In genomic region chrX:51463322-51463721, GRCh38 we compare ENCODE assay signal across 40 cellular contexts. TPM values are rescaled to one million over a fixed set of nuclear protein-coding genes. Genes with fewer than 3 reads are reported as not detected.
"Had no signal": no experiment of that assay in that cellular context is flagged by ENCODE, and none has a peak within 500 bp of the region (broad histone marks: within the 10 kb centered on the region; RNA-seq: fewer than 3 reads in every experiment).

No MANE protein-coding gene starts in this region.

- H3K9me3 Mint-ChIP-seq: activated naive CD4-positive, alpha-beta T cell treated with anti-CD3 and anti-CD28 coated beads for 36 hours; activated naive CD4-positive, alpha-beta T cell treated with anti-CD3 and anti-CD28 coated beads, Interleukin-2, amount 50 U/mL, for 24 hours; activated naive CD4-positive, alpha-beta T cell treated with anti-CD3 and anti-CD28 coated beads, Interleukin-2, amount 50 U/mL, for 72 hours; activated naive CD8-positive, alpha-beta T cell treated with anti-CD3 and anti-CD28 coated beads for 36 hours; activated naive CD8-positive, alpha-beta T cell treated with anti-CD3 and anti-CD28 coated beads, Interleukin-2, amount 10 ng/mL, durations not matched to agents 7 days and 5 days; activated naive CD8-positive, alpha-beta T cell treated with anti-CD3 and anti-CD28 coated beads, Interleukin-2, amount 50 U/mL, for 24 hours; activated T-cell treated with anti-CD3 and anti-CD28 coated beads, Interleukin-2, amount 50 U/mL, for 24 hours; activated T-cell treated with anti-CD3 and anti-CD28 coated beads, Interleukin-2, amount 50 U/mL, for 4 hours; activated T-cell treated with anti-CD3 and anti-CD28 coated beads, Interleukin-2, amount 50 U/mL, for 72 hours; activated T-helper 1 cell treated with anti-CD3 and anti-CD28 coated beads, Interleukin-12 subunit alpha, Interleukin-12 subunit beta, Interleukin-2, Interleukin-4 antibody, amounts not matched to agents 30 ng/mL and 10 ng/mL and 1 ng/mL, durations not matched to agents 14 hours and 24 hours and 36 hours; activated T-helper 17 cell treated with anti-CD3 and anti-CD28 coated beads, Interleukin-2, amount 50 U/mL, for 72 hours; activated T-helper 2 cell treated with anti-CD3 and anti-CD28 coated beads, Interferon-gamma antibody, Interleukin-2, Interleukin-4, amounts not matched to agents 10 μg/mL and 5 μg/mL and 100 μg/mL, durations not matched to agents 14 hours and 24 hours and 36 hours; brain; central memory CD8-positive, alpha-beta T cell had no signal

- DNase-seq: activated effector memory CD4-positive, alpha-beta T cell treated with anti-CD3 and anti-CD28 coated beads, Interleukin-2, amount 50 U/mL, for 16 hours; activated effector memory CD4-positive, alpha-beta T cell treated with Interleukin-2 at 50 U/mL for 16 hours; activated gamma-delta T cell; activated gamma-delta T cell treated with Interleukin-2 at 50 U/mL for 16 hours; activated naive CD4-positive, alpha-beta T cell; activated naive CD4-positive, alpha-beta T cell treated with anti-CD3 and anti-CD28 coated beads for 36 hours; activated naive CD4-positive, alpha-beta T cell treated with anti-CD3 and anti-CD28 coated beads, Interleukin-2, amount 50 U/mL, for 16 hours; activated naive CD4-positive, alpha-beta T cell treated with Interleukin-2 at 50 U/mL for 16 hours; activated naive CD8-positive, alpha-beta T cell treated with anti-CD3 and anti-CD28 coated beads for 36 hours; activated naive CD8-positive, alpha-beta T cell treated with anti-CD3 and anti-CD28 coated beads, Interleukin-2, amount 10 ng/mL, durations not matched to agents 7 days and 5 days; activated naive CD8-positive, alpha-beta T cell treated with anti-CD3 and anti-CD28 coated beads, Interleukin-2, amount 50 U/mL, for 24 hours; activated T-cell treated with anti-CD3 and anti-CD28 coated beads, Interleukin-2, amount 50 U/mL, for 1 hour; activated T-cell treated with anti-CD3 and anti-CD28 coated beads, Interleukin-2, amount 50 U/mL, for 24 hours; activated T-cell treated with anti-CD3 and anti-CD28 coated beads, Interleukin-2, amount 50 U/mL, for 4 hours; activated T-cell treated with anti-CD3 and anti-CD28 coated beads, Interleukin-2, amount 50 U/mL, for 48 hours; activated T-cell treated with anti-CD3 and anti-CD28 coated beads, Interleukin-2, amount 50 U/mL, for 72 hours; adrenal gland; amniotic stem cell; amygdala; anterior cingulate cortex; aorta; body of pancreas; brain microvascular endothelial cell; caudate nucleus; central memory CD4-positive, alpha-beta T cell; cerebellar nuclear complex had no signal

- H3K27ac Mint-ChIP-seq: activated naive CD4-positive, alpha-beta T cell treated with anti-CD3 and anti-CD28 coated beads for 36 hours; activated naive CD4-positive, alpha-beta T cell treated with anti-CD3 and anti-CD28 coated beads, Interleukin-2, amount 50 U/mL, for 24 hours; activated naive CD4-positive, alpha-beta T cell treated with anti-CD3 and anti-CD28 coated beads, Interleukin-2, amount 50 U/mL, for 72 hours; activated naive CD8-positive, alpha-beta T cell; activated naive CD8-positive, alpha-beta T cell treated with anti-CD3 and anti-CD28 coated beads for 36 hours; activated naive CD8-positive, alpha-beta T cell treated with anti-CD3 and anti-CD28 coated beads, Interleukin-2, amount 10 ng/mL, durations not matched to agents 7 days and 5 days; activated naive CD8-positive, alpha-beta T cell treated with anti-CD3 and anti-CD28 coated beads, Interleukin-2, amount 50 U/mL, for 24 hours; activated T-cell treated with anti-CD3 and anti-CD28 coated beads, Interleukin-2, amount 50 U/mL, for 24 hours; activated T-cell treated with anti-CD3 and anti-CD28 coated beads, Interleukin-2, amount 50 U/mL, for 72 hours; activated T-helper 1 cell treated with anti-CD3 and anti-CD28 coated beads, Interleukin-12 subunit alpha, Interleukin-12 subunit beta, Interleukin-2, Interleukin-4 antibody, amounts not matched to agents 30 ng/mL and 10 ng/mL and 1 ng/mL, durations not matched to agents 14 hours and 24 hours and 36 hours; activated T-helper 17 cell treated with anti-CD3 and anti-CD28 coated beads, Interleukin-2, amount 50 U/mL, for 72 hours; activated T-helper 2 cell treated with anti-CD3 and anti-CD28 coated beads, Interferon-gamma antibody, Interleukin-2, Interleukin-4, amounts not matched to agents 10 μg/mL and 5 μg/mL and 100 μg/mL, durations not matched to agents 14 hours and 24 hours and 36 hours; brain had no signal

- H3K4me1 Mint-ChIP-seq: activated naive CD4-positive, alpha-beta T cell treated with anti-CD3 and anti-CD28 coated beads, Interleukin-2, amount 50 U/mL, for 24 hours; activated naive CD8-positive, alpha-beta T cell treated with anti-CD3 and anti-CD28 coated beads for 36 hours; activated naive CD8-positive, alpha-beta T cell treated with anti-CD3 and anti-CD28 coated beads, Interleukin-2, amount 10 ng/mL, durations not matched to agents 7 days and 5 days; activated naive CD8-positive, alpha-beta T cell treated with anti-CD3 and anti-CD28 coated beads, Interleukin-2, amount 50 U/mL, for 24 hours; activated T-helper 17 cell treated with anti-CD3 and anti-CD28 coated beads, Interleukin-2, amount 50 U/mL, for 72 hours; brain; central memory CD8-positive, alpha-beta T cell had no signal

- H3K27me3 Mint-ChIP-seq: activated naive CD4-positive, alpha-beta T cell treated with anti-CD3 and anti-CD28 coated beads, Interleukin-2, amount 50 U/mL, for 24 hours; activated naive CD8-positive, alpha-beta T cell; activated naive CD8-positive, alpha-beta T cell treated with anti-CD3 and anti-CD28 coated beads for 36 hours; activated naive CD8-positive, alpha-beta T cell treated with anti-CD3 and anti-CD28 coated beads, Interleukin-2, amount 10 ng/mL, durations not matched to agents 7 days and 5 days; activated naive CD8-positive, alpha-beta T cell treated with anti-CD3 and anti-CD28 coated beads, Interleukin-2, amount 50 U/mL, for 24 hours; activated T-helper 17 cell treated with anti-CD3 and anti-CD28 coated beads, Interleukin-2, amount 50 U/mL, for 72 hours; brain; central memory CD8-positive, alpha-beta T cell had no signal

- H3K27me3 ChIP-seq: adrenal gland, ascending aorta, body of pancreas, brain microvascular endothelial cell, cardiac muscle cell had no signal

- H3K9me3 ChIP-seq: adrenal gland, ascending aorta, body of pancreas, breast epithelium had no signal

- H3K27ac ChIP-seq: adrenal gland, ascending aorta, body of pancreas, brain microvascular endothelial cell, breast epithelium, cardiac muscle cell had no signal

- ATAC-seq: activated naive CD4-positive, alpha-beta T cell treated with anti-CD3 and anti-CD28 coated beads, Interleukin-2, amount 50 U/mL, for 72 hours; activated naive CD8-positive, alpha-beta T cell treated with anti-CD3 and anti-CD28 coated beads, Interleukin-2, amount 50 U/mL, for 24 hours; activated T-cell treated with anti-CD3 and anti-CD28 coated beads, Interleukin-2, amount 50 U/mL, for 4 hours; activated T-cell treated with anti-CD3 and anti-CD28 coated beads, Interleukin-2, amount 50 U/mL, for 72 hours; activated T-helper 17 cell treated with anti-CD3 and anti-CD28 coated beads, Interleukin-2, amount 50 U/mL, for 72 hours; body of pancreas had no signal

- H3K36me3 Mint-ChIP-seq: activated naive CD4-positive, alpha-beta T cell treated with anti-CD3 and anti-CD28 coated beads, Interleukin-2, amount 50 U/mL, for 24 hours; activated naive CD4-positive, alpha-beta T cell treated with anti-CD3 and anti-CD28 coated beads, Interleukin-2, amount 50 U/mL, for 72 hours; activated naive CD8-positive, alpha-beta T cell; activated naive CD8-positive, alpha-beta T cell treated with anti-CD3 and anti-CD28 coated beads for 36 hours; activated naive CD8-positive, alpha-beta T cell treated with anti-CD3 and anti-CD28 coated beads, Interleukin-2, amount 10 ng/mL, durations not matched to agents 7 days and 5 days; brain had no signal

- H3K4me3 Mint-ChIP-seq: activated naive CD4-positive, alpha-beta T cell treated with anti-CD3 and anti-CD28 coated beads for 36 hours; activated naive CD4-positive, alpha-beta T cell treated with anti-CD3 and anti-CD28 coated beads, Interleukin-2, amount 50 U/mL, for 24 hours; activated naive CD8-positive, alpha-beta T cell; activated naive CD8-positive, alpha-beta T cell treated with anti-CD3 and anti-CD28 coated beads for 36 hours; activated naive CD8-positive, alpha-beta T cell treated with anti-CD3 and anti-CD28 coated beads, Interleukin-2, amount 10 ng/mL, durations not matched to agents 7 days and 5 days; activated naive CD8-positive, alpha-beta T cell treated with anti-CD3 and anti-CD28 coated beads, Interleukin-2, amount 50 U/mL, for 24 hours; activated T-cell treated with anti-CD3 and anti-CD28 coated beads, Interleukin-2, amount 50 U/mL, for 24 hours; activated T-cell treated with anti-CD3 and anti-CD28 coated beads, Interleukin-2, amount 50 U/mL, for 4 hours; activated T-cell treated with anti-CD3 and anti-CD28 coated beads, Interleukin-2, amount 50 U/mL, for 72 hours; activated T-helper 1 cell treated with anti-CD3 and anti-CD28 coated beads, Interleukin-12 subunit alpha, Interleukin-12 subunit beta, Interleukin-2, Interleukin-4 antibody, amounts not matched to agents 30 ng/mL and 10 ng/mL and 1 ng/mL, durations not matched to agents 14 hours and 24 hours and 36 hours; activated T-helper 17 cell treated with anti-CD3 and anti-CD28 coated beads, Interleukin-2, amount 50 U/mL, for 72 hours; brain; central memory CD8-positive, alpha-beta T cell had no signal

- H3K36me3 ChIP-seq: adrenal gland, ascending aorta, brain microvascular endothelial cell, breast epithelium, cardiac muscle cell had no signal

- H3K4me3 ChIP-seq: adrenal gland, ascending aorta, body of pancreas, breast epithelium, cardiac muscle cell had no signal

- FAIRE-seq: astrocyte, bronchial epithelial cell had no signal

- H3K4me1 ChIP-seq: adrenal gland, ascending aorta, body of pancreas, breast epithelium had no signal

RNA-seq across cellular contexts. Expression of gene NUDT11, which starts 33.1 kb away (rescaled TPM):
- total RNA-seq: cardiac septum had no signal
